8 cellular contexts compared by ENCODE assay signal in genomic region chr6:33161354-33162320, GRCh38. TPM values are rescaled to one million over a fixed set of nuclear protein-coding genes. Genes with fewer than 3 reads are reported as not detected.
DNase-seq lines count a peak whose midpoint lies in the region; ATAC-seq, FAIRE-seq and TF ChIP-seq lines count a peak whose summit lies in the region.

No MANE protein-coding gene starts in this region.

- H3K27me3 ChIP-seq in astrocyte (ENCODE audit: insufficient read depth, low read length): peaks cover 2% of the 10 kb centered on the region
- no peaks in the 10 kb centered on the region for H3K27me3 ChIP-seq in hepatocyte
- no peaks in the 10 kb centered on the region for H3K27me3 ChIP-seq in vagina

- intact Hi-C loops in vagina (cut with DNase I): loop anchor here (5.0 to 10.0 kb wide), 2 partner anchors 86 to 277 kb away; no protein-coding TSS in a partner anchor

- H3K79me2 ChIP-seq in astrocyte (ENCODE audit: insufficient read depth, low read length) (no peaks in the 10 kb centered on the region), hepatocyte (no peaks in the 10 kb centered on the region)

- H3K4me3 Mint-ChIP-seq in astrocyte (ENCODE audit: unreplicated experiment): peak overlapping the region; percentile 80

- peaks cover 38% of the 10 kb centered on the region for H3K27me3 Mint-ChIP-seq in astrocyte (ENCODE audit: low read depth, unreplicated experiment)

- H3K4me3 ChIP-seq in astrocyte (ENCODE audit: insufficient read depth, low read depth, low read length): peak overlapping the region; percentile 52
- H3K4me3 ChIP-seq in hepatocyte: peak overlapping the region; percentile 60
- peak overlapping the region; percentile 45 to 46 for H3K4me3 ChIP-seq in vagina

- TF ChIP-seq CTCF in astrocyte (IDR thresholded peaks at IDR 0.05; ENCODE audit: insufficient read depth, low read depth, low read length): peak; percentile 71
- peak; percentile 95 for TF ChIP-seq CTCF in hepatocyte (IDR thresholded peaks at IDR 0.05; ENCODE audit: poor library complexity)
- peak; percentile 66 to 94 (median 83) for TF ChIP-seq CTCF in vagina (IDR thresholded peaks at IDR 0.05)

- no peak for FAIRE-seq in astrocyte (lab: Jason Lieb, UNC)

- H4K20me1 ChIP-seq in astrocyte (ENCODE audit: insufficient read depth, low read length): no peaks in the 10 kb centered on the region
- no peaks in the 10 kb centered on the region for H4K20me1 ChIP-seq in hepatocyte (ENCODE audit: insufficient read depth, poor library complexity, severe bottlenecking)

- TF ChIP-seq POLR2A in vagina (IDR thresholded peaks at IDR 0.05): no peak

- H3K4me1 Mint-ChIP-seq in astrocyte (ENCODE audit: low read depth, unreplicated experiment): peaks cover 4% of the 10 kb centered on the region

- peak; percentile 56 for ATAC-seq in GM18867 (IDR thresholded peaks at IDR 0.05; ENCODE audit: unreplicated experiment)

- peak overlapping the region; percentile 70 for H3K9ac ChIP-seq in astrocyte (ENCODE audit: low read length)

- H3K4me2 ChIP-seq in astrocyte (ENCODE audit: low read length) (peak overlapping the region; percentile 85), hepatocyte (peak overlapping the region; percentile 94)

- peaks cover 16% of the 10 kb centered on the region for H3K4me1 ChIP-seq in astrocyte (ENCODE audit: insufficient read depth, low read length)
- H3K4me1 ChIP-seq in hepatocyte (ENCODE audit: insufficient read depth): peaks cover 7% of the 10 kb centered on the region
- peaks cover 18% of the 10 kb centered on the region for H3K4me1 ChIP-seq in vagina

- peak overlapping the region; percentile 69 for H3K27ac Mint-ChIP-seq in astrocyte (ENCODE audit: unreplicated experiment)

- peaks cover 3% of the 10 kb centered on the region for H3K9me3 Mint-ChIP-seq in astrocyte (ENCODE audit: unreplicated experiment)

- H3K9me2 ChIP-seq in hepatocyte (replicated peaks; ENCODE audit: insufficient read depth): no peaks in the 10 kb centered on the region

- 13% methylated on average over 52 of the region's 58 CpGs for WGBS in hepatocyte (ENCODE audit: low lambda C conversion rate, missing lambda C conversion rate)

- no peak overlapping the region for H3K27ac ChIP-seq in astrocyte (ENCODE audit: low read depth, low read length)
- H3K27ac ChIP-seq in hepatocyte: peak overlapping the region; percentile 37
- H3K27ac ChIP-seq in vagina: peak overlapping the region; percentile 78

- no peaks in the 10 kb centered on the region for H3K36me3 Mint-ChIP-seq in astrocyte (ENCODE audit: low read depth, unreplicated experiment)

- no peaks in the 10 kb centered on the region for H3K9me3 ChIP-seq in astrocyte (ENCODE audit: insufficient read depth, low read depth, low read length)
- no peaks in the 10 kb centered on the region for H3K9me3 ChIP-seq in hepatocyte (ENCODE audit: low read depth)
- H3K9me3 ChIP-seq in vagina: no peaks in the 10 kb centered on the region

- no peaks in the 10 kb centered on the region for H3K36me3 ChIP-seq in astrocyte (ENCODE audit: insufficient read depth, low read length)
- no peaks in the 10 kb centered on the region for H3K36me3 ChIP-seq in hepatocyte (replicated peaks; ENCODE audit: insufficient read depth, low read depth)
- no peaks in the 10 kb centered on the region for H3K36me3 ChIP-seq in vagina

- peak; percentile 90 for DNase-seq in AG08395 (ENCODE audit: low spot score)
- peak; percentile 76 for DNase-seq in LoVo (ENCODE audit: low spot score)
- peak; percentile 66 for DNase-seq in T1000 (lab: John Stamatoyannopoulos, UW)
- peak; percentile 18 for DNase-seq in astrocyte (ENCODE audit: low read depth)
- DNase-seq in hepatocyte (ENCODE audit: low spot score): peak; percentile 85
- DNase-seq in retina: peak; percentile 90
- DNase-seq in vagina (ENCODE audit: extremely low spot score in 2 of 2): no peak

- H2AFZ ChIP-seq in astrocyte (ENCODE audit: low read depth, low read length) (peak overlapping the region; percentile 82), hepatocyte (peak overlapping the region; percentile 87)

RNA-seq across cellular contexts. Expression of gene COL11A2, which starts 30.6 kb away (rescaled TPM):
- total RNA-seq in astrocyte (1.3 and 2.2 TPM in 2 replicates), hepatocyte (2.5 and 3.0 TPM in 2 replicates), vagina (0.25 TPM)
- 4.2 and 4.7 TPM in 2 replicates for polyA plus RNA-seq in hepatocyte

RNA-seq across cellular contexts. Expression of gene RXRB, which starts 38.8 kb away (rescaled TPM):
- total RNA-seq in astrocyte (34.0 and 39.4 TPM in 2 replicates), hepatocyte (14.2 and 17.0 TPM in 2 replicates), vagina (28.0 TPM)
- 24.6 and 29.8 TPM in 2 replicates for polyA plus RNA-seq in hepatocyte

RNA-seq across cellular contexts. Expression of gene SLC39A7, which starts 39.0 kb away (rescaled TPM):
- 150 and 164 TPM in 2 replicates for total RNA-seq in astrocyte
- 118 and 130 TPM in 2 replicates for total RNA-seq in hepatocyte
- polyA plus RNA-seq in hepatocyte: 46.4 and 55.0 TPM in 2 replicates
- 36.3 TPM for total RNA-seq in vagina

RNA-seq across cellular contexts. Expression of gene HSD17B8, which starts 42.8 kb away (rescaled TPM):
- total RNA-seq in astrocyte: 2.1 and 2.6 TPM in 2 replicates
- 6.0 and 7.8 TPM in 2 replicates for total RNA-seq in hepatocyte
- polyA plus RNA-seq in hepatocyte: 11.1 and 12.9 TPM in 2 replicates
- 17.7 TPM for total RNA-seq in vagina

RNA-seq across cellular contexts. Expression of gene RING1, which starts 46.7 kb away (rescaled TPM):
- total RNA-seq in astrocyte (30.8 and 31.1 TPM in 2 replicates), hepatocyte (25.0 and 25.6 TPM in 2 replicates), vagina (32.7 TPM)
- 32.3 and 32.5 TPM in 2 replicates for polyA plus RNA-seq in hepatocyte

Comparison
In these comparisons a context has a peak if more than half of its experiments do, and no peak if none do; other contexts are left out.
1. DNase-seq: peak in AG08395 (single experiment), LoVo (single experiment), T1000 (single experiment), astrocyte (single experiment), hepatocyte (single experiment) and retina (single experiment); none in vagina (0 of 2).
2. Peak in every context shown above with its lines, with median percentiles within 50 percentile points of each other: H3K4me3 ChIP-seq and CTCF ChIP-seq.